Comparison of ENCODE assay signal across 8 cellular contexts in the genomic region with DNA sequence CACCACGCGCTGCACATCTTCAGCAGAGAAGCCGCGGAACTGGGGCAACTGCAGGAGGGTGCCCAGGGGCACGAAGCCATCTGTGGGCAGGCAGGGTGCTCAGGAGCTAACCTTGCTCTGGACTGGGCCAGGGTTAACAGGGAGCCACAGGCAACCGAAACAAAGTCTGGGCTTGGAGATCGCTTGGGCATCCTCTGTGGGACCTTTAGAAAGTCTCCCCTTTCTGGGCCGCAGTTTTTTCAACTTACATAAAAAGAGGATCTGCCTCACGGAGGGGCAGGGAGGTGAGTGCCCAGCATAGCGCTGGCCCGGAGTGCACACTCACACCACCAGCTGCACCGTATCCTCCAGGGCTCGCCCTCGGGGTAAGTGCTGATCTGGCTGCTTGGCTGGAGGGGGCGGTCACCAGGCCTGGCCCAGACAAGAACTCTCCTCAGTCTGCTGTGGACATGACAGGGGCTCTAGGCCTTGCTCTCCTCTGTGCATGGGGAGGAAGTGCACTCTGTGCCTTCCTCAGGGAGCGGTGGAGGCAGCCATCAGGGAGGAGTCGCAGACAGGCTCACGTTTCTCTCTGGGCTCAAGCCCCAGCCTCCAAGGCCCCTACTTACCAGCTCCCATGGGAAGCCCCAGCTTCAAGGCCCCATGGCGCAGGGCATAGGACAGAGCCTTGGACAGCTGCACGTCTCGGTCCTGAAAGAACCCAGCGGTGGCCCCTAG. TPM values are rescaled to one million over a fixed set of nuclear protein-coding genes. Genes with fewer than 3 reads are reported as not detected.
DNase-seq lines count a peak whose midpoint lies in the region; ATAC-seq and TF ChIP-seq lines count a peak whose summit lies in the region.

No MANE protein-coding gene starts in this region.

- H3K9ac ChIP-seq in HCT116 (ENCODE audit: low read length) = peak overlapping the region; percentile 96

- intact Hi-C loops in HCT116 (cut with micrococcal nuclease) = no loop called here
- intact Hi-C loops in activated CD4-positive, alpha-beta memory T cell treated with anti-CD3 and anti-CD28 coated beads for 36 hours (cut with micrococcal nuclease) = no loop called here
- intact Hi-C loops in right cardiac atrium (cut with DNase I) = no loop called here

- WGBS in right cardiac atrium = 58% methylated on average over 22 of the region's 22 CpGs

- CTCF ChIA-PET in HCT116 (lab: Charles Lee) = no interaction called here
- CTCF ChIA-PET in activated CD4-positive, alpha-beta memory T cell treated with anti-CD3 and anti-CD28 coated beads for 36 hours (lab: Charles Lee) = interaction anchor here (0.6 to 5.2 kb wide), 5 partner anchors 8 to 107 kb away, joined by 3 to 38 read pairs (median 3); a partner anchor contains a TSS

- no peak for TF ChIP-seq RAD21 in HCT116 (IDR thresholded peaks at IDR 0.05; ENCODE audit: low read depth)

- H3K4me3 ChIP-seq in HCT116 (replicated peaks in 1 of 2; ENCODE audit: low read depth in 1 of 2, low read length in 2 of 2) = peak overlapping the region; percentile 82 to 90
- peak overlapping the region; percentile 56 for H3K4me3 ChIP-seq in right cardiac atrium (ENCODE audit: low read length)

- TF ChIP-seq CTCF in HCT116 (IDR thresholded peaks at IDR 0.05 in 2 of 3, conservative IDR thresholded peaks at IDR 0.05 in 1 of 3; ENCODE audit: borderline replicate concordance in 1 of 3, insufficient read depth in 1 of 3, low read depth in 2 of 3, low read length in 2 of 3) = no peak

- POLR2A ChIA-PET in HCT116 (lab: Charles Lee) = no interaction called here
- POLR2A ChIA-PET in activated CD4-positive, alpha-beta memory T cell treated with anti-CD3 and anti-CD28 coated beads for 36 hours (lab: Charles Lee) = interaction anchor here (0.9 to 5.4 kb wide), 7 partner anchors 10 to 92 kb away, joined by 3 to 66 read pairs (median 6); a partner anchor contains a TSS

- no peaks in the 10 kb centered on the region for H3K9me3 Mint-ChIP-seq in activated CD4-positive, alpha-beta memory T cell treated with anti-CD3 and anti-CD28 coated beads for 36 hours
- no peaks in the 10 kb centered on the region for H3K9me3 Mint-ChIP-seq in stimulated activated effector memory CD8-positive, alpha-beta T cell treated with anti-CD3 and anti-CD28 coated beads, Interleukin-12 subunit alpha, Interleukin-12 subunit beta, amount 100 ng/mL, for 72 hours

- peaks cover 19% of the 10 kb centered on the region; the same call in 1 of the 2 replicates for H3K79me2 ChIP-seq in HCT116 (ENCODE audit: insufficient read depth, low read length)

- H3K9me3 ChIP-seq in HCT116 (ENCODE audit: control insufficient read depth in 1 of 2, insufficient read depth in 1 of 2, low read depth in 1 of 2, low read length in 2 of 2) (no peaks in the 10 kb centered on the region), right cardiac atrium (ENCODE audit: control insufficient read depth, low read length) (no peaks in the 10 kb centered on the region)

- peaks cover 17 to 33% of the 10 kb centered on the region in 2 experiments for H3K4me1 ChIP-seq in HCT116 (ENCODE audit: control insufficient read depth in 1 of 2, insufficient read depth in 2 of 2, low read length in 2 of 2)
- H3K4me1 ChIP-seq in right cardiac atrium (ENCODE audit: control insufficient read depth, insufficient read depth, low read length) = peaks cover 5% of the 10 kb centered on the region

- H3K4me2 ChIP-seq in HCT116 (ENCODE audit: low read length) = peak overlapping the region; percentile 100

- no peaks in the 10 kb centered on the region for H3K9me2 ChIP-seq in HCT116 (ENCODE audit: insufficient read depth)

- H3K27me3 ChIP-seq in HCT116 (ENCODE audit: insufficient read depth, low read length) (no peaks in the 10 kb centered on the region), right cardiac atrium (ENCODE audit: control insufficient read depth, insufficient read depth) (no peaks in the 10 kb centered on the region)

- peaks cover 0 to 6% of the 10 kb centered on the region in 2 experiments; a peak in 1 of 4 replicates for H3K36me3 ChIP-seq in HCT116 (ENCODE audit: control insufficient read depth in 1 of 2, insufficient read depth in 2 of 2, low read length in 2 of 2)

- no peak overlapping the region for H2AFZ ChIP-seq in HCT116 (ENCODE audit: low read depth, low read length, poor library complexity, severe bottlenecking)

- BruUV-seq in HCT116 (replicated peaks; lab: Mats Ljungman, UMichigan) = no TSS peak

- RAD21 ChIA-PET in HCT116 (lab: Charles Lee; ENCODE audit: low non-redundant PET in 1 of 2, low total read pairs in 2 of 2, uncharacterized antibody in 2 of 2, unreplicated experiment in 2 of 2) = interaction anchor here in 1 of 2 experiments (1.1 kb wide), 1 partner anchor 21 kb away, joined by 3 read pairs; no protein-coding TSS in a partner anchor

- H3K36me3 Mint-ChIP-seq in activated CD4-positive, alpha-beta memory T cell treated with anti-CD3 and anti-CD28 coated beads for 36 hours = peaks cover 7% of the 10 kb centered on the region
- H3K36me3 Mint-ChIP-seq in stimulated activated effector memory CD8-positive, alpha-beta T cell treated with anti-CD3 and anti-CD28 coated beads, Interleukin-12 subunit alpha, Interleukin-12 subunit beta, amount 100 ng/mL, for 72 hours = peaks cover 64% of the 10 kb centered on the region

- H3K27me3 Mint-ChIP-seq in activated CD4-positive, alpha-beta memory T cell treated with anti-CD3 and anti-CD28 coated beads for 36 hours = no peaks in the 10 kb centered on the region

- H4K20me1 ChIP-seq in HCT116 (ENCODE audit: insufficient read depth) = no peaks in the 10 kb centered on the region

- no peak for DNase-seq in HCT116 (ENCODE audit: low read depth, low spot score)
- DNase-seq in activated CD4-positive, alpha-beta memory T cell treated with anti-CD3 and anti-CD28 coated beads for 36 hours = no peak
- DNase-seq in right cardiac atrium = peak in 2 of 3 donors; percentile 41 to 61
- no peak for DNase-seq in stimulated activated effector memory CD8-positive, alpha-beta T cell treated with anti-CD3 and anti-CD28 coated beads, Interleukin-12 subunit alpha, Interleukin-12 subunit beta, amount 100 ng/mL, for 72 hours (ENCODE audit: low spot score in 2 of 2)
- no peak for DNase-seq in SKM-1 (lab: John Stamatoyannopoulos, UW; ENCODE audit: unreplicated experiment)
- DNase-seq in NCI-H2081 treated with DMSO at 0.1 percent for 48 hours (lab: John Stamatoyannopoulos, UW) = no peak
- no peak for DNase-seq in H4 (ENCODE audit: low spot score)
- no peak for DNase-seq in DMS79 treated with DMSO at 0.1 percent for 48 hours (lab: John Stamatoyannopoulos, UW)

- ATAC-seq in HCT116 (no peak), right cardiac atrium (peak in 1 of 2 donors; percentile 1)
- no peak for ATAC-seq in stimulated activated effector memory CD8-positive, alpha-beta T cell treated with anti-CD3 and anti-CD28 coated beads, Interleukin-12 subunit alpha, Interleukin-12 subunit beta, amount 100 ng/mL, for 72 hours

- peaks cover 27% of the 10 kb centered on the region for H3K4me1 Mint-ChIP-seq in activated CD4-positive, alpha-beta memory T cell treated with anti-CD3 and anti-CD28 coated beads for 36 hours (ENCODE audit: low read depth)
- H3K4me1 Mint-ChIP-seq in stimulated activated effector memory CD8-positive, alpha-beta T cell treated with anti-CD3 and anti-CD28 coated beads, Interleukin-12 subunit alpha, Interleukin-12 subunit beta, amount 100 ng/mL, for 72 hours = peaks cover 42% of the 10 kb centered on the region

- TF ChIP-seq POLR2A in HCT116 (IDR thresholded peaks at IDR 0.05; ENCODE audit: borderline replicate concordance, extremely low read depth, insufficient read depth, insufficient read length) = no peak

- peak overlapping the region; percentile 83 for H3K27ac Mint-ChIP-seq in activated CD4-positive, alpha-beta memory T cell treated with anti-CD3 and anti-CD28 coated beads for 36 hours
- H3K27ac Mint-ChIP-seq in stimulated activated effector memory CD8-positive, alpha-beta T cell treated with anti-CD3 and anti-CD28 coated beads, Interleukin-12 subunit alpha, Interleukin-12 subunit beta, amount 100 ng/mL, for 72 hours = peak overlapping the region; percentile 86

- peak overlapping the region; percentile 88 for H3K4me3 Mint-ChIP-seq in activated CD4-positive, alpha-beta memory T cell treated with anti-CD3 and anti-CD28 coated beads for 36 hours
- peak overlapping the region; percentile 87 for H3K4me3 Mint-ChIP-seq in stimulated activated effector memory CD8-positive, alpha-beta T cell treated with anti-CD3 and anti-CD28 coated beads, Interleukin-12 subunit alpha, Interleukin-12 subunit beta, amount 100 ng/mL, for 72 hours

- H3K27ac ChIP-seq in HCT116 (ENCODE audit: low read depth, low read length) (peak overlapping the region; percentile 95), right cardiac atrium (ENCODE audit: low read length) (peak overlapping the region; percentile 92)

RNA-seq across cellular contexts. Expression of a gene that starts 0.9 kb away (rescaled TPM):
- total RNA-seq in HCT116 (2021; ENCODE audit: unreplicated experiment) = 43.2 TPM
- 79.7 and 85.3 TPM in 2 replicates for polyA plus RNA-seq in HCT116 (2012)
- total RNA-seq in activated CD4-positive, alpha-beta memory T cell treated with anti-CD3 and anti-CD28 coated beads for 36 hours = 10 to 100 TPM; 30.4 to 35.6 TPM
- 10 to 100 TPM; 55.3 to 78.1 (median 67.4) TPM for total RNA-seq in right cardiac atrium
- 95.4 TPM for polyA plus RNA-seq in right cardiac atrium
- 56.1 and 62.3 TPM in 2 replicates for total RNA-seq in H4 (2014; rRNA removed; shearing (Covaris generic))

RNA-seq across cellular contexts. Expression of a gene that starts 1.0 kb away (rescaled TPM):
- total RNA-seq in HCT116 (2021; ENCODE audit: unreplicated experiment) (70.9 TPM), right cardiac atrium (10 to 100 TPM; 71.7 to 82.1 (median 78.1) TPM)
- polyA plus RNA-seq in HCT116 (2012) = 75.6 and 77.1 TPM in 2 replicates
- total RNA-seq in activated CD4-positive, alpha-beta memory T cell treated with anti-CD3 and anti-CD28 coated beads for 36 hours = 10 to 100 TPM; 69.8 to 79.8 TPM
- polyA plus RNA-seq in right cardiac atrium = 65.7 TPM
- total RNA-seq in H4 (2014; rRNA removed; shearing (Covaris generic)) = 39.6 and 47.9 TPM in 2 replicates

RNA-seq across cellular contexts. Expression of a gene that starts 5.3 kb away (rescaled TPM):
- total RNA-seq in HCT116 (2021; ENCODE audit: unreplicated experiment) = 25.8 TPM
- polyA plus RNA-seq in HCT116 (2012) = 31.7 and 34.5 TPM in 2 replicates
- 10 to 100 TPM; 22.5 to 26.2 TPM for total RNA-seq in activated CD4-positive, alpha-beta memory T cell treated with anti-CD3 and anti-CD28 coated beads for 36 hours
- 10 to 100 TPM; 46.3 to 61.0 (median 49.5) TPM for total RNA-seq in right cardiac atrium
- polyA plus RNA-seq in right cardiac atrium = 95.7 TPM
- total RNA-seq in H4 (2014; rRNA removed; shearing (Covaris generic)) = 2.5 and 4.5 TPM in 2 replicates

RNA-seq across cellular contexts. Expression of a gene that starts 9.3 kb away (rescaled TPM):
- total RNA-seq in HCT116 (2021; ENCODE audit: unreplicated experiment) = 47.5 TPM
- 30.4 and 37.7 TPM in 2 replicates for polyA plus RNA-seq in HCT116 (2012)
- 10 to 100 TPM; 78.9 to 82.1 TPM for total RNA-seq in activated CD4-positive, alpha-beta memory T cell treated with anti-CD3 and anti-CD28 coated beads for 36 hours
- total RNA-seq in right cardiac atrium = 100 to 1,000 TPM; 290 to 377 (median 344) TPM
- polyA plus RNA-seq in right cardiac atrium = 340 TPM
- total RNA-seq in H4 (2014; rRNA removed; shearing (Covaris generic)) = 28.8 and 51.6 TPM in 2 replicates

RNA-seq across cellular contexts. Expression of a gene that starts 15.8 kb away (rescaled TPM):
- total RNA-seq in HCT116 (2021; ENCODE audit: unreplicated experiment) = 69.2 TPM
- 140 and 147 TPM in 2 replicates for polyA plus RNA-seq in HCT116 (2012)
- 10 to 100 TPM; 28.7 to 34.9 TPM for total RNA-seq in activated CD4-positive, alpha-beta memory T cell treated with anti-CD3 and anti-CD28 coated beads for 36 hours
- total RNA-seq in right cardiac atrium = 10 to 100 TPM; 33.5 to 70.3 (median 64.4) TPM
- polyA plus RNA-seq in right cardiac atrium = 173 TPM
- 65.7 and 97.7 TPM in 2 replicates for total RNA-seq in H4 (2014; rRNA removed; shearing (Covaris generic))

Comparison
In these comparisons a context has a peak if more than half of its experiments do, and no peak if none do; other contexts are left out.
1. DNase-seq: peak in right cardiac atrium (2 of 3); none in HCT116 (single experiment), activated CD4-positive, alpha-beta memory T cell treated with anti-CD3 and anti-CD28 coated beads for 36 hours (single experiment), stimulated activated effector memory CD8-positive, alpha-beta T cell treated with anti-CD3 and anti-CD28 coated beads, Interleukin-12 subunit alpha, Interleukin-12 subunit beta, amount 100 ng/mL, for 72 hours (0 of 2), SKM-1 (single experiment), NCI-H2081 treated with DMSO at 0.1 percent for 48 hours (single experiment), H4 (single experiment) and DMS79 treated with DMSO at 0.1 percent for 48 hours (single experiment).